Comparison of ENCODE assay signal across 13 cellular contexts in the genomic region with DNA sequence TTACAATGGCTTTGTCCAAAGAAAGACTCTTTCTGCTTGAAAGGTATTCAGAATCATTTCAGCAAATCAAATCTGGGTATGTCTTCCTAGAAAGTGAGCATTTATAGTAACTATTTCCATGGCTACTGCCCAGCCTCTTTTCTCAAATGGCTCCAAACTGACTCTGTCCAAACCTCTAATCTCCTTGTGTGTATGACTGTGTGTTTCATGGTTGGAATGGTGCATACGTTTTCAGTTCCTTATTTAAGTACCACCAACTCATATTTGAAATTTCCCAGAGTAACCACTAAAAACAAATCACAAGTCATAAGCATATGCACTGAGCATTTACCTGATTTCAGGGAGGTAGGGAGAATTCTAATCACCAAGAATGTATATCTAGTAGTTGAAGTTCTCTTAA.
DNase-seq lines count a peak whose midpoint lies in the region; ATAC-seq and TF ChIP-seq lines count a peak whose summit lies in the region.
"Had no signal": no experiment of that assay in that cellular context is flagged by ENCODE, and none has a peak within 500 bp of the region (broad histone marks: within the 10 kb centered on the region; RNA-seq: fewer than 3 reads in every experiment).

No MANE protein-coding gene starts in this region.

- H3K4me1 Mint-ChIP-seq in Calu3 (ENCODE audit: low read depth, unreplicated experiment), result peaks cover 10% of the 10 kb centered on the region
- H3K4me1 Mint-ChIP-seq: activated CD4-positive, alpha-beta memory T cell treated with anti-CD3 and anti-CD28 coated beads, Interleukin-2, amount 10 ng/mL, durations not matched to agents 7 days and 5 days; naive B cell; T-cell had no signal

- DNase-seq in AG10803 (ENCODE audit: low read depth) (peak; percentile 20), cardiac fibroblast (ENCODE audit: low read depth in 2 of 2) (peak; percentile 26 to 43), middle frontal gyrus (ENCODE audit: extremely low spot score, low spot score) (no peak), Calu3 (no peak), NCI-H2227 treated with DMSO at 0.1 percent for 48 hours (lab: John Stamatoyannopoulos, UW) (no peak)
- DNase-seq: activated CD4-positive, alpha-beta memory T cell treated with anti-CD3 and anti-CD28 coated beads, Interleukin-2, amount 10 ng/mL, durations not matched to agents 7 days and 5 days; naive B cell; stimulated activated CD4-positive, alpha-beta T cell treated with anti-CD3 and anti-CD28 coated beads, Interleukin-15, amount 100 ng/mL, for 24 hours; T-cell had no signal

- CTCF ChIA-PET in Calu3 (lab: Charles Lee), result no interaction called here

- H3K9me3 Mint-ChIP-seq in Calu3 (ENCODE audit: low read depth, unreplicated experiment), result peaks cover 4% of the 10 kb centered on the region
- H3K9me3 Mint-ChIP-seq: activated CD4-positive, alpha-beta memory T cell treated with anti-CD3 and anti-CD28 coated beads, Interleukin-2, amount 10 ng/mL, durations not matched to agents 7 days and 5 days; stimulated activated naive CD8-positive, alpha-beta T cell treated with anti-CD3 and anti-CD28 coated beads, Interleukin-15, Interleukin-2, amounts not matched to agents 100 ng/mL and 50 ng/mL, for 24 hours had no signal

- H3K27ac Mint-ChIP-seq in Calu3 (ENCODE audit: unreplicated experiment), result no peak overlapping the region
- H3K27ac Mint-ChIP-seq: activated CD4-positive, alpha-beta memory T cell treated with anti-CD3 and anti-CD28 coated beads, Interleukin-2, amount 10 ng/mL, durations not matched to agents 7 days and 5 days; naive B cell; stimulated activated naive CD8-positive, alpha-beta T cell treated with anti-CD3 and anti-CD28 coated beads, Interleukin-15, Interleukin-2, amounts not matched to agents 100 ng/mL and 50 ng/mL, for 24 hours; T-cell had no signal

- H3K27me3 Mint-ChIP-seq in Calu3 (ENCODE audit: unreplicated experiment), result no peaks in the 10 kb centered on the region
- H3K27me3 Mint-ChIP-seq: activated CD4-positive, alpha-beta memory T cell treated with anti-CD3 and anti-CD28 coated beads, Interleukin-2, amount 10 ng/mL, durations not matched to agents 7 days and 5 days had no signal

- intact Hi-C loops in Calu3 (cut with micrococcal nuclease; ENCODE audit: unreplicated experiment), result no loop called here

- ATAC-seq in GM21515 (IDR thresholded peaks at IDR 0.05; ENCODE audit: unreplicated experiment) (peak; percentile 63), HG03378 (IDR thresholded peaks at IDR 0.05; ENCODE audit: unreplicated experiment) (peak; percentile 77), GM21737 (IDR thresholded peaks at IDR 0.05; ENCODE audit: unreplicated experiment) (no peak)
- ATAC-seq: T-cell had no signal

- TF ChIP-seq CTCF in AG10803 (conservative IDR thresholded peaks at IDR 0.05; ENCODE audit: low read length), result no peak
- no peak for TF ChIP-seq CTCF in cardiac fibroblast (IDR thresholded peaks at IDR 0.05; ENCODE audit: low read depth, low read length)
- no peak for TF ChIP-seq CTCF in Calu3 (IDR thresholded peaks at IDR 0.05; ENCODE audit: unreplicated experiment)

- H3K4me3 ChIP-seq in AG10803 (ENCODE audit: low read length), result no peak overlapping the region
- H3K4me3 ChIP-seq in cardiac fibroblast (replicated peaks in 1 of 2; ENCODE audit: low read depth in 2 of 2, low read length in 2 of 2), result no peak overlapping the region

- no peaks in the 10 kb centered on the region for H3K36me3 Mint-ChIP-seq in Calu3 (ENCODE audit: insufficient read depth, unreplicated experiment)
- H3K36me3 Mint-ChIP-seq: naive B cell, T-cell had no signal

- H3K4me3 Mint-ChIP-seq in Calu3 (ENCODE audit: low read depth, unreplicated experiment), result no peak overlapping the region
- H3K4me3 Mint-ChIP-seq: activated CD4-positive, alpha-beta memory T cell treated with anti-CD3 and anti-CD28 coated beads, Interleukin-2, amount 10 ng/mL, durations not matched to agents 7 days and 5 days; naive B cell; stimulated activated naive CD8-positive, alpha-beta T cell treated with anti-CD3 and anti-CD28 coated beads, Interleukin-15, Interleukin-2, amounts not matched to agents 100 ng/mL and 50 ng/mL, for 24 hours; T-cell had no signal

- BruUV-seq in Calu3 (replicated peaks; lab: Mats Ljungman, UMichigan), result no TSS peak

Comparison
In these comparisons a context has a peak if more than half of its experiments do, and no peak if none do; other contexts are left out.
1. DNase-seq: peak in AG10803 (single experiment) and cardiac fibroblast (2 of 2); none in middle frontal gyrus (single experiment), Calu3 (single experiment) and NCI-H2227 treated with DMSO at 0.1 percent for 48 hours (single experiment).